1 cellular context compared by ENCODE assay signal in genomic region chr20:32153771-32154170, GRCh38.
TF ChIP-seq lines count a peak whose summit lies in the region.

No MANE protein-coding gene starts in this region.

TF ChIP-seq in GM23338, 12 proteins besides CTCF, POLR2A, EP300 and RAD21 (continued from another document):
- no peak for TF ChIP-seq REST (IDR thresholded peaks at IDR 0.05; ENCODE audit: unreplicated experiment)
- no peak for TF ChIP-seq ZNF331 (CRISPR knock-in tag; IDR thresholded peaks at IDR 0.05; ENCODE audit: low read depth)
- no peak for TF ChIP-seq STAT1 (IDR thresholded peaks at IDR 0.05; ENCODE audit: unreplicated experiment)
- TF ChIP-seq ZNF462 (CRISPR knock-in tag; IDR thresholded peaks at IDR 0.05) = no peak
- no peak for TF ChIP-seq JUNB (IDR thresholded peaks at IDR 0.05; ENCODE audit: unreplicated experiment)
- TF ChIP-seq EZH2 (IDR thresholded peaks at IDR 0.05; ENCODE audit: low read depth, unreplicated experiment) = no peak
- no peak for TF ChIP-seq CREB1 (CRISPR knock-in tag; IDR thresholded peaks at IDR 0.05; ENCODE audit: low read depth)
